ENCODE assay signal across 25 cellular contexts in the genomic region with DNA sequence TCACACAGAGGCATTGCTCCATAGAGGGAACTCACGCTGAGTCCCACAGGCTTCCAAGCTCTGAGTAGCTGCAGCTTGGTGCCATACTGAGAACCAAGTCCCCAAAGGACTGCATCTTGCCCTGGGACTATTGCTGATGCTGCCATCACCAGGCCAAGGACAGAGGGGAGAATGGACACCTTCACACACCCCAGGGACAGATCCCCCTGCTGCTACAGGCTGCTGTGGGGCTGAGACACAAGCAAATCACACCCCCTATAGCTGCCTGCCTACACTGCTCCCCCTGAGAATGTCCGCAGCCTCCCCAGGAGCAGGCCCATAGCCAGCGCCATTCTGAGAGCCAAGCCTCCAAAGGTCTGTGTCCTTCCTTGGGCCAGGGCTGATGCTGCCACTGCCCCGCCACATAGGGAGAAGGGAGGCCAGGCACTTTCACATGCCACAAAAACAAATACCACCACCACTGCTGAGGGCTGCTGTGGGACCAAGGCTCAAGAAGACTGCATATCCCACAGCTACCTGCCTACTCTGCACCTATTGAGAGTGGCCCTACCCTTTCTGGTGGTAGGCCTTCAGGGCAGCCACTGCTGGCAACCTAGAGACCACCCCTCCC.
DNase-seq lines count a peak whose midpoint lies in the region; ATAC-seq and TF ChIP-seq lines count a peak whose summit lies in the region.
"Had no signal": no experiment of that assay in that cellular context is flagged by ENCODE, and none has a peak within 500 bp of the region (broad histone marks: within the 10 kb centered on the region; RNA-seq: fewer than 3 reads in every experiment).

No MANE protein-coding gene starts in this region.

- no peak overlapping the region for H3K27ac ChIP-seq in neuronal stem cell (replicated peaks; ENCODE audit: low read length)
- no peak overlapping the region for H3K27ac ChIP-seq in upper lobe of right lung
- H3K27ac ChIP-seq in RWPE1: no peak overlapping the region

- TF ChIP-seq CTCF in upper lobe of right lung (IDR thresholded peaks at IDR 0.05) (no peak), RWPE1 (conservative IDR thresholded peaks at IDR 0.05; ENCODE audit: low read depth) (no peak)

- H3K36me3 Mint-ChIP-seq in IgD-negative memory B cell: peaks cover 12% of the 10 kb centered on the region
- peaks cover 94% of the 10 kb centered on the region for H3K36me3 Mint-ChIP-seq in dendritic cell treated with granulocyte-macrophage colony-stimulating factor and Interleukin-4, amounts not matched to agents 40 ng/mL and 50 ng/mL, for 4 days (ENCODE audit: low read depth)
- H3K36me3 Mint-ChIP-seq: CD4-positive, CD25-positive, alpha-beta regulatory T cell had no signal

- no peaks in the 10 kb centered on the region for H3K79me1 ChIP-seq in neuronal stem cell (ENCODE audit: low read depth, low read length)

- intact Hi-C loops in dendritic cell treated with granulocyte-macrophage colony-stimulating factor and Interleukin-4, amounts not matched to agents 40 ng/mL and 50 ng/mL, for 4 days (cut with micrococcal nuclease): no loop called here
- intact Hi-C loops in upper lobe of right lung (cut with DNase I): no loop called here

- H3K4me2 ChIP-seq in neuronal stem cell (ENCODE audit: insufficient read depth, low read length, poor library complexity, severe bottlenecking): no peak overlapping the region
- H3K4me2 ChIP-seq: SK-N-SH had no signal

- H3K14ac ChIP-seq in neuronal stem cell (ENCODE audit: low read length): peak overlapping the region; percentile 72

- H3K23ac ChIP-seq in neuronal stem cell (ENCODE audit: low read depth, low read length, poor library complexity): peak overlapping the region; percentile 26

- peak; percentile 23 for ATAC-seq in upper lobe of right lung
- ATAC-seq: HCT116, HepG2, K562, Panc1 had no signal

- peaks cover 0 to 4% (median 0%) of the 10 kb centered on the region in 3 donors for H3K9me3 Mint-ChIP-seq in IgD-negative memory B cell
- H3K9me3 Mint-ChIP-seq in dendritic cell treated with granulocyte-macrophage colony-stimulating factor and Interleukin-4, amounts not matched to agents 40 ng/mL and 50 ng/mL, for 4 days: peaks cover 9% of the 10 kb centered on the region

- no peak overlapping the region for H3K4me3 Mint-ChIP-seq in IgD-negative memory B cell
- H3K4me3 Mint-ChIP-seq in dendritic cell treated with granulocyte-macrophage colony-stimulating factor and Interleukin-4, amounts not matched to agents 40 ng/mL and 50 ng/mL, for 4 days: no peak overlapping the region
- H3K4me3 Mint-ChIP-seq: CD4-positive, CD25-positive, alpha-beta regulatory T cell had no signal

- no peak overlapping the region for H3K4ac ChIP-seq in neuronal stem cell (ENCODE audit: low read length)

- H2AK5ac ChIP-seq in neuronal stem cell (ENCODE audit: low read depth, low read length): peak overlapping the region; percentile 51

- CTCF ChIA-PET in RWPE1 (lab: Yijun Ruan, JAX): interaction anchor here (1.2 kb wide), 1 partner anchor 13 kb away, joined by 4 read pairs; no protein-coding TSS in a partner anchor

- H3K9me3 ChIP-seq in neuronal stem cell (replicated peaks in 1 of 2; ENCODE audit: control insufficient read depth in 2 of 2, insufficient read depth in 1 of 2, low read depth in 1 of 2, low read length in 2 of 2) (no peaks in the 10 kb centered on the region), upper lobe of right lung (no peaks in the 10 kb centered on the region)
- H3K9me3 ChIP-seq: SK-N-SH had no signal

- H3K4me3 ChIP-seq in neuronal stem cell (ENCODE audit: low read length in 2 of 2): no peak overlapping the region
- H3K4me3 ChIP-seq in upper lobe of right lung: no peak overlapping the region
- H3K4me3 ChIP-seq: K562 had no signal

- H3K4me1 ChIP-seq in neuronal stem cell (ENCODE audit: control insufficient read depth in 2 of 2, insufficient read depth in 1 of 2, low read depth in 1 of 2, low read length in 2 of 2) (no peaks in the 10 kb centered on the region), upper lobe of right lung (no peaks in the 10 kb centered on the region)

- no CpG with 5 or more reads among the region's 4 CpGs for WGBS in neuronal stem cell (ENCODE audit: extremely low coverage in 2 of 2, insufficient read length in 2 of 2, insufficient replicate concordance in 1 of 2), 2 donors

- DNase-seq in neuronal stem cell (ENCODE audit: low spot score) (no peak), upper lobe of right lung (no peak), NCI-H526 (lab: John Stamatoyannopoulos, UW) (no peak), RWPE1 (ENCODE audit: low spot score) (no peak), NCI-H1694 (lab: John Stamatoyannopoulos, UW) (no peak)
- no peak for DNase-seq in activated T-cell treated with anti-CD3 and anti-CD28 coated beads, Interleukin-2, amount 50 U/mL, for 1 hour
- DNase-seq: CD4-positive, CD25-positive, alpha-beta regulatory T cell; DMS153; Kasumi-1; NCI-H1092 treated with DMSO at 0.1 percent for 48 hours; NCI-H1436; NCI-H187 treated with DMSO at 0.1 percent for 48 hours; NCI-H2107; NCI-H446; NCI-H524 treated with DMSO at 0.1 percent for 48 hours; NCI-H82; NK-92 treated with Interleukin-12 subunit alpha and Interleukin-12 subunit beta, amount 100 ng/mL, for 24 hours; SIG-M5; SK-N-SH had no signal

- H3K27me3 Mint-ChIP-seq in IgD-negative memory B cell: no peaks in the 10 kb centered on the region
- no peaks in the 10 kb centered on the region for H3K27me3 Mint-ChIP-seq in dendritic cell treated with granulocyte-macrophage colony-stimulating factor and Interleukin-4, amounts not matched to agents 40 ng/mL and 50 ng/mL, for 4 days

- peak overlapping the region; percentile 16 for H3K18ac ChIP-seq in neuronal stem cell (ENCODE audit: low read length)

- H3K36me3 ChIP-seq in neuronal stem cell (replicated peaks in 1 of 2; ENCODE audit: control insufficient read depth in 2 of 2, insufficient read depth in 2 of 2, low read length in 2 of 2) (no peaks in the 10 kb centered on the region), upper lobe of right lung (peaks cover 22% of the 10 kb centered on the region)

- peak overlapping the region; percentile 47 for H3K9ac ChIP-seq in neuronal stem cell (ENCODE audit: low read depth, low read length, poor library complexity)
- H3K9ac ChIP-seq: SK-N-SH had no signal

- no peak overlapping the region for H2BK12ac ChIP-seq in neuronal stem cell (ENCODE audit: low read length)

- H3K4me1 Mint-ChIP-seq in IgD-negative memory B cell: peaks cover 26 to 45% (median 34%) of the 10 kb centered on the region in 3 donors
- no peaks in the 10 kb centered on the region for H3K4me1 Mint-ChIP-seq in dendritic cell treated with granulocyte-macrophage colony-stimulating factor and Interleukin-4, amounts not matched to agents 40 ng/mL and 50 ng/mL, for 4 days (ENCODE audit: low read depth)
- H3K4me1 Mint-ChIP-seq: CD4-positive, CD25-positive, alpha-beta regulatory T cell had no signal

- H3K27ac Mint-ChIP-seq in IgD-negative memory B cell: peak overlapping the region; percentile 4 to 95 (median 84)
- H3K27ac Mint-ChIP-seq in dendritic cell treated with granulocyte-macrophage colony-stimulating factor and Interleukin-4, amounts not matched to agents 40 ng/mL and 50 ng/mL, for 4 days: peak overlapping the region; percentile 12

- no peak overlapping the region for H2BK5ac ChIP-seq in neuronal stem cell (ENCODE audit: low read length)

- H2BK15ac ChIP-seq in neuronal stem cell (ENCODE audit: low read length): no peak overlapping the region

- no peak overlapping the region for H4K91ac ChIP-seq in neuronal stem cell (ENCODE audit: low read depth, low read length, poor library complexity)

- H2AFZ ChIP-seq in neuronal stem cell (ENCODE audit: low read length): no peak overlapping the region

- POLR2A ChIA-PET in RWPE1 (lab: Yijun Ruan, JAX; ENCODE audit: low non-redundant PET): no interaction called here

- H3K27me3 ChIP-seq in neuronal stem cell (ENCODE audit: control insufficient read depth in 3 of 3, insufficient read depth in 3 of 3, low read depth in 1 of 3, low read length in 3 of 3) (no peaks in the 10 kb centered on the region), upper lobe of right lung (no peaks in the 10 kb centered on the region)

- no peak overlapping the region for H4K8ac ChIP-seq in neuronal stem cell (ENCODE audit: low read depth, low read length)

- H2BK120ac ChIP-seq in neuronal stem cell (ENCODE audit: low read depth, low read length): no peak overlapping the region
